1 cellular context compared by ENCODE assay signal in the genomic region with DNA sequence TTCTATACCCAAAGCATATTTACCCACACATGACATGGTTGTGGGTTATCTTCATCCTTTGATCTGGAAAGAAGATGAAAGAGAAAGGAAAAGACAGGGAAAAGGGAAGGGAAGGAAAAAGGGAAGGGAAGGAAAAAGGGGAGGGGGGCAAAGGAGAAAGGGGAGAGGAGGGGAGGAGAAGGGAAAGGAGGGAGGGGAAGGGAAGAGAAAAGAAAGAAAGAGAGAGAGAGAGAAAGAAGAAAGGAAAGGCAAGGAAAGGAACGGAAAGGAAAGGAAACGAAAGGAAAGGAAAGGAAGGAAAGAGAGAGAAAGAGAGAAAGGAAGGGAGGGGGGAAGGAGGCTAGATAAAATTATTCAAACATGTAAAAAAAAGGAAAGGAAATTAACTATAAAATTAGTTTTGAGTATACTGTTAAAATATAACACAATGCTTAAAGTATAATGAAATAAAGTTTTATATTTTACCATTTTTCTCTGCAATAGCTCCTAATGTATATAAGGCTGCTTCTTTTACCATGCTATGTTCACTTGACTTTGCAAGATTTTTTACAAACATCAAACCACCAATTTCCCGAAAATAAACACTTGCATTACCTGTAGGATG.
TF ChIP-seq lines count a peak whose summit lies in the region.

No MANE protein-coding gene starts in this region.

TF ChIP-seq in K562, 482 proteins besides CTCF, POLR2A, EP300 and RAD21 (continued from another document and continues in another):
- TF ChIP-seq ZC3H8 (IDR thresholded peaks at IDR 0.05), result no peak
- TF ChIP-seq C11orf30 (IDR thresholded peaks at IDR 0.05; ENCODE audit: low read depth), result no peak
- TF ChIP-seq CBX8 (IDR thresholded peaks at IDR 0.05; ENCODE audit: borderline replicate concordance, extremely low read depth, low read depth, low read length, poor library complexity, severe bottlenecking), result peak; percentile 47
- no peak for TF ChIP-seq DIDO1 (tag; IDR thresholded peaks at IDR 0.05; ENCODE audit: low read depth)
- no peak for TF ChIP-seq TAF7 (tag; IDR thresholded peaks at IDR 0.05)
- TF ChIP-seq SRSF9 (IDR thresholded peaks at IDR 0.05; ENCODE audit: borderline replicate concordance, low read depth, low read length), result no peak
- TF ChIP-seq ZNF311 (CRISPR knock-in tag; IDR thresholded peaks at IDR 0.05), result no peak
- TF ChIP-seq, protein P1, sequence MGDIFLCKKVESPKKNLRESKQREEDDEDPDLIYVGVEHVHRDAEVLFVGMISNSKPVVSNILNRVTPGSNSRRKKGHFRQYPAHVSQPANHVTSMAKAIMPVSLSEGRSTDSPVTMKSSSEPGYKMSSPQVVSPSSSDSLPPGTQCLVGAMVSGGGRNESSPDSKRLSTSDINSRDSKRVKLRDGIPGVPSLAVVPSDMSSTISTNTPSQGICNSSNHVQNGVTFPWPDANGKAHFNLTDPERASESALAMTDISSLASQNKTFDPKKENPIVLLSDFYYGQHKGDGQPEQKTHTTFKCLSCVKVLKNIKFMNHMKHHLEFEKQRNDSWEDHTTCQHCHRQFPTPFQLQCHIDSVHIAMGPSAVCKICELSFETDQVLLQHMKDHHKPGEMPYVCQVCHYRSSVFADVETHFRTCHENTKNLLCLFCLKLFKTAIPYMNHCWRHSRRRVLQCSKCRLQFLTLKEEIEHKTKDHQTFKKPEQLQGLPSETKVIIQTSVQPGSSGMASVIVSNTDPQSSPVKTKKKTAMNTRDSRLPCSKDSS (IDR thresholded peaks at IDR 0.05; ENCODE audit: low read depth, partially characterized antibody), result no peak
- TF ChIP-seq, protein P2, sequence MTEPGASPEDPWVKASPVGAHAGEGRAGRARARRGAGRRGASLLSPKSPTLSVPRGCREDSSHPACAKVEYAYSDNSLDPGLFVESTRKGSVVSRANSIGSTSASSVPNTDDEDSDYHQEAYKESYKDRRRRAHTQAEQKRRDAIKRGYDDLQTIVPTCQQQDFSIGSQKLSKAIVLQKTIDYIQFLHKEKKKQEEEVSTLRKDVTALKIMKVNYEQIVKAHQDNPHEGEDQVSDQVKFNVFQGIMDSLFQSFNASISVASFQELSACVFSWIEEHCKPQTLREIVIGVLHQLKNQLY (CRISPR knock-in tag; conservative IDR thresholded peaks at IDR 0.05), result no peak
- TF ChIP-seq, protein P3, sequence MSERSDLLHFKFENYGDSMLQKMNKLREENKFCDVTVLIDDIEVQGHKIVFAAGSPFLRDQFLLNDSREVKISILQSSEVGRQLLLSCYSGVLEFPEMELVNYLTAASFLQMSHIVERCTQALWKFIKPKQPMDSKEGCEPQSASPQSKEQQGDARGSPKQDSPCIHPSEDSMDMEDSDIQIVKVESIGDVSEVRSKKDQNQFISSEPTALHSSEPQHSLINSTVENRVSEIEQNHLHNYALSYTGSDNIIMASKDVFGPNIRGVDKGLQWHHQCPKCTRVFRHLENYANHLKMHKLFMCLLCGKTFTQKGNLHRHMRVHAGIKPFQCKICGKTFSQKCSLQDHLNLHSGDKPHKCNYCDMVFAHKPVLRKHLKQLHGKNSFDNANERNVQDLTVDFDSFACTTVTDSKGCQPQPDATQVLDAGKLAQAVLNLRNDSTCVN (CRISPR knock-in tag; IDR thresholded peaks at IDR 0.05), result no peak
- TF ChIP-seq PYGO2 (tag; IDR thresholded peaks at IDR 0.05), result no peak
- TF ChIP-seq TARDBP (IDR thresholded peaks at IDR 0.05), result no peak
- TF ChIP-seq MLLT1 (IDR thresholded peaks at IDR 0.05), result 0 out of 4 replicates have a peak, but pooled peaks of 1 of the 2 experiments have one; percentile 45
- 0 out of 2 replicates have a peak, but pooled peaks have one; percentile 5 for TF ChIP-seq NFIC (IDR thresholded peaks at IDR 0.05)
- TF ChIP-seq SMARCB1 (IDR thresholded peaks at IDR 0.05; ENCODE audit: insufficient read length, low read depth), result no peak
- no peak for TF ChIP-seq ESRRB (CRISPR knock-in tag; IDR thresholded peaks at IDR 0.05; ENCODE audit: borderline replicate concordance)
- no peak for TF ChIP-seq SIN3B (IDR thresholded peaks at IDR 0.05; ENCODE audit: low read depth)
- no peak for TF ChIP-seq POLR2B (IDR thresholded peaks at IDR 0.05; ENCODE audit: low read depth, partially characterized antibody)
- TF ChIP-seq ZNF124 (CRISPR knock-in tag; IDR thresholded peaks at IDR 0.05), result no peak
- no peak for TF ChIP-seq PTRF (tag; IDR thresholded peaks at IDR 0.05)
- peak; percentile 34 for TF ChIP-seq ARHGAP35 (IDR thresholded peaks at IDR 0.05; ENCODE audit: partially characterized antibody)
- no peak for TF ChIP-seq TAF15 (IDR thresholded peaks at IDR 0.05; ENCODE audit: low read depth, low read length)
- no peak for TF ChIP-seq CREM (IDR thresholded peaks at IDR 0.05; ENCODE audit: low read depth)
- no peak for TF ChIP-seq PHF21A (IDR thresholded peaks at IDR 0.05; ENCODE audit: borderline replicate concordance, low read depth)
- TF ChIP-seq NFYB (IDR thresholded peaks at IDR 0.05; ENCODE audit: extremely low read depth, insufficient read length), result no peak
- TF ChIP-seq POLR2AphosphoS5 (IDR thresholded peaks at IDR 0.05; ENCODE audit: control insufficient read depth, insufficient read depth, low read depth, low read length), result no peak
- 0 out of 2 replicates have a peak, but pooled peaks have one; percentile 26 for TF ChIP-seq ZBTB5 (IDR thresholded peaks at IDR 0.05)
- TF ChIP-seq, protein P4, sequence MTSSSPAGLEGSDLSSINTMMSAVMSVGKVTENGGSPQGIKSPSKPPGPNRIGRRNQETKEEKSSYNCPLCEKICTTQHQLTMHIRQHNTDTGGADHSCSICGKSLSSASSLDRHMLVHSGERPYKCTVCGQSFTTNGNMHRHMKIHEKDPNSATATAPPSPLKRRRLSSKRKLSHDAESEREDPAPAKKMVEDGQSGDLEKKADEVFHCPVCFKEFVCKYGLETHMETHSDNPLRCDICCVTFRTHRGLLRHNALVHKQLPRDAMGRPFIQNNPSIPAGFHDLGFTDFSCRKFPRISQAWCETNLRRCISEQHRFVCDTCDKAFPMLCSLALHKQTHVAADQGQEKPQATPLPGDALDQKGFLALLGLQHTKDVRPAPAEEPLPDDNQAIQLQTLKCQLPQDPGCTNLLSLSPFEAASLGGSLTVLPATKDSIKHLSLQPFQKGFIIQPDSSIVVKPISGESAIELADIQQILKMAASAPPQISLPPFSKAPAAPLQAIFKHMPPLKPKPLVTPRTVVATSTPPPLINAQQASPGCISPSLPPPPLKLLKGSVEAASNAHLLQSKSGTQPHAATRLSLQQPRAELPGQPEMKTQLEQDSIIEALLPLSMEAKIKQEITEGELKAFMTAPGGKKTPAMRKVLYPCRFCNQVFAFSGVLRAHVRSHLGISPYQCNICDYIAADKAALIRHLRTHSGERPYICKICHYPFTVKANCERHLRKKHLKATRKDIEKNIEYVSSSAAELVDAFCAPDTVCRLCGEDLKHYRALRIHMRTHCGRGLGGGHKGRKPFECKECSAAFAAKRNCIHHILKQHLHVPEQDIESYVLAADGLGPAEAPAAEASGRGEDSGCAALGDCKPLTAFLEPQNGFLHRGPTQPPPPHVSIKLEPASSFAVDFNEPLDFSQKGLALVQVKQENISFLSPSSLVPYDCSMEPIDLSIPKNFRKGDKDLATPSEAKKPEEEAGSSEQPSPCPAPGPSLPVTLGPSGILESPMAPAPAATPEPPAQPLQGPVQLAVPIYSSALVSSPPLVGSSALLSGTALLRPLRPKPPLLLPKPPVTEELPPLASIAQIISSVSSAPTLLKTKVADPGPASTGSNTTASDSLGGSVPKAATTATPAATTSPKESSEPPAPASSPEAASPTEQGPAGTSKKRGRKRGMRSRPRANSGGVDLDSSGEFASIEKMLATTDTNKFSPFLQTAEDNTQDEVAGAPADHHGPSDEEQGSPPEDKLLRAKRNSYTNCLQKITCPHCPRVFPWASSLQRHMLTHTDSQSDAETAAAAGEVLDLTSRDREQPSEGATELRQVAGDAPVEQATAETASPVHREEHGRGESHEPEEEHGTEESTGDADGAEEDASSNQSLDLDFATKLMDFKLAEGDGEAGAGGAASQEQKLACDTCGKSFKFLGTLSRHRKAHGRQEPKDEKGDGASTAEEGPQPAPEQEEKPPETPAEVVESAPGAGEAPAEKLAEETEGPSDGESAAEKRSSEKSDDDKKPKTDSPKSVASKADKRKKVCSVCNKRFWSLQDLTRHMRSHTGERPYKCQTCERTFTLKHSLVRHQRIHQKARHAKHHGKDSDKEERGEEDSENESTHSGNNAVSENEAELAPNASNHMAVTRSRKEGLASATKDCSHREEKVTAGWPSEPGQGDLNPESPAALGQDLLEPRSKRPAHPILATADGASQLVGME (CRISPR knock-in tag; IDR thresholded peaks at IDR 0.05), result no peak
- no peak for TF ChIP-seq NKRF (IDR thresholded peaks at IDR 0.05; ENCODE audit: borderline replicate concordance)
- no peak for TF ChIP-seq ZNF274 (IDR thresholded peaks at IDR 0.05; ENCODE audit: borderline replicate concordance, low read depth, low read length)
- TF ChIP-seq, protein P5, sequence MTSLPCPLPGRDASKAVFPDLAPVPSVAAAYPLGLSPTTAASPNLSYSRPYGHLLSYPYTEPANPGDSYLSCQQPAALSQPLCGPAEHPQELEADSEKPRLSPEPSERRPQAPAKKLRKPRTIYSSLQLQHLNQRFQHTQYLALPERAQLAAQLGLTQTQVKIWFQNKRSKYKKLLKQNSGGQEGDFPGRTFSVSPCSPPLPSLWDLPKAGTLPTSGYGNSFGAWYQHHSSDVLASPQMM (CRISPR knock-in tag; IDR thresholded peaks at IDR 0.05), result no peak
- no peak for TF ChIP-seq SP2 (IDR thresholded peaks at IDR 0.05; ENCODE audit: extremely low read depth, low read depth, low read length, poor library complexity, severe bottlenecking)
- TF ChIP-seq HSF4 (CRISPR knock-in tag; IDR thresholded peaks at IDR 0.05; ENCODE audit: borderline replicate concordance), result no peak
- TF ChIP-seq, protein P6, sequence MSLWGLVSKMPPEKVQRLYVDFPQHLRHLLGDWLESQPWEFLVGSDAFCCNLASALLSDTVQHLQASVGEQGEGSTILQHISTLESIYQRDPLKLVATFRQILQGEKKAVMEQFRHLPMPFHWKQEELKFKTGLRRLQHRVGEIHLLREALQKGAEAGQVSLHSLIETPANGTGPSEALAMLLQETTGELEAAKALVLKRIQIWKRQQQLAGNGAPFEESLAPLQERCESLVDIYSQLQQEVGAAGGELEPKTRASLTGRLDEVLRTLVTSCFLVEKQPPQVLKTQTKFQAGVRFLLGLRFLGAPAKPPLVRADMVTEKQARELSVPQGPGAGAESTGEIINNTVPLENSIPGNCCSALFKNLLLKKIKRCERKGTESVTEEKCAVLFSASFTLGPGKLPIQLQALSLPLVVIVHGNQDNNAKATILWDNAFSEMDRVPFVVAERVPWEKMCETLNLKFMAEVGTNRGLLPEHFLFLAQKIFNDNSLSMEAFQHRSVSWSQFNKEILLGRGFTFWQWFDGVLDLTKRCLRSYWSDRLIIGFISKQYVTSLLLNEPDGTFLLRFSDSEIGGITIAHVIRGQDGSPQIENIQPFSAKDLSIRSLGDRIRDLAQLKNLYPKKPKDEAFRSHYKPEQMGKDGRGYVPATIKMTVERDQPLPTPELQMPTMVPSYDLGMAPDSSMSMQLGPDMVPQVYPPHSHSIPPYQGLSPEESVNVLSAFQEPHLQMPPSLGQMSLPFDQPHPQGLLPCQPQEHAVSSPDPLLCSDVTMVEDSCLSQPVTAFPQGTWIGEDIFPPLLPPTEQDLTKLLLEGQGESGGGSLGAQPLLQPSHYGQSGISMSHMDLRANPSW (CRISPR knock-in tag; IDR thresholded peaks at IDR 0.05), result no peak
- TF ChIP-seq SMAD4 (CRISPR knock-in tag; conservative IDR thresholded peaks at IDR 0.05), result no peak
- TF ChIP-seq ZNF165 (CRISPR knock-in tag; IDR thresholded peaks at IDR 0.05; ENCODE audit: borderline replicate concordance), result no peak
- peak; percentile 62; the same call in 1 of the 2 replicates for TF ChIP-seq MTA1 (IDR thresholded peaks at IDR 0.05; ENCODE audit: borderline replicate concordance)
- TF ChIP-seq PCBP2 (IDR thresholded peaks at IDR 0.05; ENCODE audit: low read depth, low read length, poor library complexity, severe bottlenecking), result peak; percentile 85
- no peak for TF ChIP-seq NR3C1 (CRISPR knock-in tag; IDR thresholded peaks at IDR 0.05)
- no peak for TF ChIP-seq TAF9B (IDR thresholded peaks at IDR 0.05; ENCODE audit: partially characterized antibody)
- TF ChIP-seq THRAP3 (IDR thresholded peaks at IDR 0.05; ENCODE audit: borderline replicate concordance), result peak; percentile 64; the same call in 1 of the 2 replicates
- TF ChIP-seq MAZ (CRISPR knock-in tag; conservative IDR thresholded peaks at IDR 0.05 in 1 of 2, IDR thresholded peaks at IDR 0.05 in 1 of 2), result no peak
- TF ChIP-seq GTF2F1 (IDR thresholded peaks at IDR 0.05; ENCODE audit: low read depth, low read length), result no peak
- TF ChIP-seq HNRNPK (IDR thresholded peaks at IDR 0.05; ENCODE audit: low read depth, low read length, poor library complexity, severe bottlenecking), result peak; percentile 83
